2 cellular contexts compared by ENCODE assay signal in genomic region chr11:64887234-64887756, GRCh38.
TF ChIP-seq lines count a peak whose summit lies in the region.

No MANE protein-coding gene starts in this region.

TF ChIP-seq in A549, 52 proteins besides CTCF, POLR2A, EP300 and RAD21 (continued from another document):
- TF ChIP-seq CHD4 (IDR thresholded peaks at IDR 0.05; ENCODE audit: borderline replicate concordance): no peak
- no peak for TF ChIP-seq ELK1 (IDR thresholded peaks at IDR 0.05; ENCODE audit: low read depth, low read length)
- TF ChIP-seq GATA3 (IDR thresholded peaks at IDR 0.05; ENCODE audit: borderline replicate concordance): no peak
- TF ChIP-seq E2F6 (IDR thresholded peaks at IDR 0.05; ENCODE audit: borderline replicate concordance, low read depth): no peak
- TF ChIP-seq ZFP36 (IDR thresholded peaks at IDR 0.05; ENCODE audit: borderline replicate concordance, partially characterized antibody): no peak
- TF ChIP-seq PBX3 (IDR thresholded peaks at IDR 0.05): no peak
- TF ChIP-seq RCOR1 (IDR thresholded peaks at IDR 0.05; ENCODE audit: low read depth, low read length): no peak
- no peak for TF ChIP-seq MAZ (IDR thresholded peaks at IDR 0.05; ENCODE audit: borderline replicate concordance, low read depth, low read length)
- TF ChIP-seq HEYL (CRISPR knock-in tag; IDR thresholded peaks at IDR 0.05): no peak
- no peak for TF ChIP-seq MAFK (IDR thresholded peaks at IDR 0.05; ENCODE audit: partially characterized antibody)
- no peak for TF ChIP-seq RNF2 (IDR thresholded peaks at IDR 0.05; ENCODE audit: borderline replicate concordance, low read depth)
- no peak for TF ChIP-seq HOXB13 (CRISPR knock-in tag; IDR thresholded peaks at IDR 0.05; ENCODE audit: low read depth)

TF ChIP-seq in HEK293T, 16 proteins besides CTCF, POLR2A, EP300 and RAD21 (continued from another document):
- TF ChIP-seq TARDBP (IDR thresholded peaks at IDR 0.05): no peak
- no peak for TF ChIP-seq BHLHE40 (IDR thresholded peaks at IDR 0.05; ENCODE audit: borderline replicate concordance)
- TF ChIP-seq HDGF (IDR thresholded peaks at IDR 0.05; ENCODE audit: borderline replicate concordance): no peak
- no peak for TF ChIP-seq CTBP1 (IDR thresholded peaks at IDR 0.05; ENCODE audit: borderline replicate concordance)
- no peak for TF ChIP-seq NFRKB (IDR thresholded peaks at IDR 0.05)
- TF ChIP-seq ZNF384 (IDR thresholded peaks at IDR 0.05): no peak
- no peak for TF ChIP-seq FOXM1 (IDR thresholded peaks at IDR 0.05; ENCODE audit: borderline replicate concordance)
- no peak; the same call in 1 of the 2 replicates for TF ChIP-seq L3MBTL2 (conservative IDR thresholded peaks at IDR 0.05)
- no peak for TF ChIP-seq FOXA1 (IDR thresholded peaks at IDR 0.05)
